ENCODE assay signal across 8 cellular contexts in genomic region chr7:101947899-101948298, GRCh38.
DNase-seq lines count a peak whose midpoint lies in the region; ATAC-seq lines count a peak whose summit lies in the region.

No MANE protein-coding gene starts in this region.

- WGBS in mesodermal cell (ENCODE audit: insufficient coverage in 2 of 2), 2 experiments, result 65 to 68% methylated on average over 6 to 9 of the region's 10 CpGs

- H3K9me3 ChIP-seq in mesodermal cell (ENCODE audit: control insufficient read depth, low read length), result no peaks in the 10 kb centered on the region

- peaks cover 9% of the 10 kb centered on the region for H3K36me3 ChIP-seq in mesodermal cell (ENCODE audit: control insufficient read depth, insufficient read depth, low read length)

- H3K27ac ChIP-seq in mesodermal cell (ENCODE audit: low read depth, low read length, severe bottlenecking), result peak overlapping the region; percentile 36

- no peak for ATAC-seq in GM21447 (IDR thresholded peaks at IDR 0.05; ENCODE audit: unreplicated experiment)

- DNase-seq in D341Med (ENCODE audit: low spot score), result peak; percentile 79
- peak; percentile 8 for DNase-seq in NCI-H2196 treated with DMSO at 0.1 percent for 48 hours (lab: John Stamatoyannopoulos, UW; ENCODE audit: unreplicated experiment)
- peak; percentile 41 to 76 for DNase-seq in cerebellar nuclear complex (lab: John Stamatoyannopoulos, UW)
- DNase-seq in SKM-1 treated with dmso at 0.1 percent for 144 hours (lab: John Stamatoyannopoulos, UW; ENCODE audit: unreplicated experiment), result no peak
- no peak for DNase-seq in central memory CD4-positive, alpha-beta T cell
- no peak for DNase-seq in activated gamma-delta T cell treated with Interleukin-2 at 50 U/mL for 16 hours

- no peak overlapping the region for H3K4me3 ChIP-seq in mesodermal cell (ENCODE audit: extremely low read depth, insufficient read depth, low read length, poor library complexity, severe bottlenecking)

- H3K4me1 ChIP-seq in mesodermal cell (ENCODE audit: control insufficient read depth, insufficient read depth, low read length, poor library complexity, severe bottlenecking), result peaks cover 32% of the 10 kb centered on the region

Comparison
In these comparisons a context has a peak if more than half of its experiments do, and no peak if none do; other contexts are left out.
1. DNase-seq: peak in D341Med (single experiment), NCI-H2196 treated with DMSO at 0.1 percent for 48 hours (single experiment) and cerebellar nuclear complex (2 of 2); none in SKM-1 treated with dmso at 0.1 percent for 144 hours (single experiment), central memory CD4-positive, alpha-beta T cell (single experiment) and activated gamma-delta T cell treated with Interleukin-2 at 50 U/mL for 16 hours (single experiment).